In genomic region chr9:90881648-90882047, GRCh38 we compare ENCODE assay signal across 11 cellular contexts.
DNase-seq lines count a peak whose midpoint lies in the region; ATAC-seq and TF ChIP-seq lines count a peak whose summit lies in the region.
"Had no signal": no experiment of that assay in that cellular context is flagged by ENCODE, and none has a peak within 500 bp of the region (broad histone marks: within the 10 kb centered on the region; RNA-seq: fewer than 3 reads in every experiment).

No MANE protein-coding gene starts in this region.

- ATAC-seq in GM18508 (IDR thresholded peaks at IDR 0.05; ENCODE audit: insufficient read depth, unreplicated experiment) (peak; percentile 57), GM21367 (IDR thresholded peaks at IDR 0.05; ENCODE audit: unreplicated experiment) (peak; percentile 66), HG03095 (IDR thresholded peaks at IDR 0.05; ENCODE audit: unreplicated experiment) (peak; percentile 71)

- TF ChIP-seq CTCF in endodermal cell (conservative IDR thresholded peaks at IDR 0.05) = no peak

- no peak overlapping the region for H3K27ac Mint-ChIP-seq in endodermal cell

- no peaks in the 10 kb centered on the region for H3K9me3 Mint-ChIP-seq in endodermal cell

- H3K27me3 ChIP-seq in endodermal cell (ENCODE audit: control insufficient read depth, insufficient read depth, low read length, poor library complexity, severe bottlenecking) = no peaks in the 10 kb centered on the region

- no peaks in the 10 kb centered on the region for H3K4me1 Mint-ChIP-seq in endodermal cell
- H3K4me1 Mint-ChIP-seq: CD14-positive monocyte had no signal

- peak; percentile 6 for DNase-seq in endodermal cell
- DNase-seq in kidney tubule cell (ENCODE audit: low spot score) = no peak
- DNase-seq in effector CD4-positive, alpha-beta T cell = no peak
- no peak for DNase-seq in NCI-H1105 treated with DMSO at 0.1 percent for 48 hours (lab: John Stamatoyannopoulos, UW)
- no peak for DNase-seq in SW480 (ENCODE audit: low spot score)
- DNase-seq: activated CD8-positive, alpha-beta memory T cell treated with anti-CD3 and anti-CD28 coated beads, Interleukin-2, amount 50 U/mL, for 48 hours; PC-9 had no signal

- H3K9ac ChIP-seq in endodermal cell (ENCODE audit: extremely low read depth, low read length, poor library complexity, severe bottlenecking) = no peak overlapping the region

- no peaks in the 10 kb centered on the region for H3K36me3 ChIP-seq in endodermal cell (ENCODE audit: control insufficient read depth, insufficient read depth, low read length)

- H3K4me3 ChIP-seq in endodermal cell (ENCODE audit: low read length) = no peak overlapping the region
- H3K4me3 ChIP-seq: PC-9 had no signal

- no peaks in the 10 kb centered on the region for H3K36me3 Mint-ChIP-seq in endodermal cell (ENCODE audit: low read depth)

- no peaks in the 10 kb centered on the region for H3K27me3 Mint-ChIP-seq in endodermal cell (ENCODE audit: insufficient read depth)

- H3K9me3 ChIP-seq in endodermal cell (ENCODE audit: control insufficient read depth, low read length) = peaks cover 5% of the 10 kb centered on the region

- 92 to 94% methylated on average over 9 of the region's 9 CpGs for WGBS in endodermal cell (ENCODE audit: insufficient coverage in 1 of 2, insufficient read length in 1 of 2), 2 experiments

- no peak overlapping the region for H3K4me3 Mint-ChIP-seq in endodermal cell
- H3K4me3 Mint-ChIP-seq: CD14-positive monocyte had no signal

- no peak overlapping the region for H3K27ac ChIP-seq in endodermal cell (ENCODE audit: low read depth, low read length)
- H3K27ac ChIP-seq: PC-9 had no signal

- H3K4me1 ChIP-seq in endodermal cell (ENCODE audit: control insufficient read depth, insufficient read depth, low read length) = no peaks in the 10 kb centered on the region
